Comparison of ENCODE assay signal across 8 cellular contexts in the genomic region with DNA sequence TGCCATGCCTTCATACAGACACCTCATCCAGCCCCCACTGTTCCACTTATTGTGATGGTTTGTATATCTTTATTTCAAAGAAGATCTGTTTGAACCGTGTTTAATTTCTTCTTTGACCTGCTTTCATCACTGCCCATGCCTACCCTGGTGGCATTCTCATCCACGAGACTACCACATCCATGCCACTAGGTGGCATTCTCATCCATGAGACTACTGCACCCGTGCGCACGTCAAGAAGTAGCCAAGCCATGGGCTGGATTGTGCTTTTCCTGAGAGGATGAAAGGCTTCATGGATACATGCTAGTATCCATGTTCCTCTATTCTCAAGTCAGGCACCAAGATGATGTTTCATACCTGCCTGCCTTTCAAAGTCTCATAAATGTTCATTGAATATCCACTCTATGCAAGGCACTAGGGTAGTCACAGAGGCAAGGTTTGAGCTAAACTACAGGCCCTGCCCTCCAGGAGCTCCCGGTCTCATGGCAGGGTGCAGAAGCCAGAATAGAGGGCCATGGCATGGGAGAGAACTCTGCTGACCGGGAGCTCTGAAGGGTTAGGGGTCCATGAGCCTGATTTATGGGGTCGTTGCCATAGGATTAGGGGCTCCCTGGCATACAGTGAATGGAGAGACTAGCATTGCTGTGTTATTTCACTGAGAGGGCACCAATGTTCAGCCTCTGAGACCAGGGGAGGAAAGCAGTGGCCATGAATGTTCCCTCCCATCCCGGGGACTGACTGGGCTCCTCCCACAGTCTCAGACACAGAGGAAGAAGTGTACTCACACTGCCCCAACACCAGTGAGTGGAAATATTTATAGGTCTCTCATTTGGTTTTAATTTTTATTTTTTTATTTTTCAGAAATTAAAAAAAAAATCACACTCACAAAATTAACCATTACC. TPM values are rescaled to one million over a fixed set of nuclear protein-coding genes. Genes with fewer than 3 reads are reported as not detected.
A peak's percentile ranks its signal among the peaks of the same experiment; 100 is the strongest.
DNase-seq lines count a peak whose midpoint lies in the region; ATAC-seq, FAIRE-seq and TF ChIP-seq lines count a peak whose summit lies in the region.

No MANE protein-coding gene starts in this region.

- no peak overlapping the region for H3K4me3 ChIP-seq in BJ (ENCODE audit: low read depth, low read length)
- H3K4me3 ChIP-seq in NT2/D1 (ENCODE audit: insufficient read length, low read depth), result no peak overlapping the region
- no peak overlapping the region for H3K4me3 ChIP-seq in K562

- CTCF ChIA-PET in BJ (lab: Yijun Ruan, JAX), result interaction anchor here (0.5 to 1.4 kb wide), 5 partner anchors 84 to 618 kb away, joined by 3 to 5 read pairs (median 4); no protein-coding TSS in a partner anchor
- CTCF ChIA-PET in K562 (lab: Yijun Ruan, JAX; ENCODE audit: low intra/inter-chr PET ratio), result no interaction called here

- in situ Hi-C loops in GM13976 (cut with MboI; ENCODE audit: low sequenced_read_pairs, unreplicated experiment) (loop anchor here (25.0 kb wide), 2 partner anchors 524 to 724 kb away; a partner anchor contains a TSS), K562 (cut with MboI) (loop anchor here (25.0 kb wide), 1 partner anchor 749 kb away; no protein-coding TSS in a partner anchor)

- H3K9ac ChIP-seq in NT2/D1 (ENCODE audit: insufficient read length, low read depth), result no peak overlapping the region
- no peak overlapping the region for H3K9ac ChIP-seq in K562 (ENCODE audit: insufficient read depth in 1 of 2, low read depth in 2 of 2, low read length in 2 of 2)

- BruUV-seq in K562 (replicated peaks; lab: Mats Ljungman, UMichigan), result no TSS peak

- TF ChIP-seq EP300 in K562 (IDR thresholded peaks at IDR 0.05; ENCODE audit: low read length), result no peak

- FAIRE-seq in K562 (lab: Jason Lieb, UNC), result peak; percentile 60

- no peak for TF ChIP-seq POLR2A in K562 (conservative IDR thresholded peaks at IDR 0.05)

- no peak overlapping the region for H3K4me2 ChIP-seq in K562 (ENCODE audit: insufficient read depth, low read length)

- TF ChIP-seq RAD21 in K562 (CRISPR knock-in tag; conservative IDR thresholded peaks at IDR 0.05 in 1 of 2, IDR thresholded peaks at IDR 0.05 in 1 of 2), result peak in 1 of 2 experiments; percentile 55; a peak in 2 of 4 replicates

- no peaks in the 10 kb centered on the region for H3K9me3 ChIP-seq in NT2/D1 (ENCODE audit: insufficient read depth, low read length)
- H3K9me3 ChIP-seq in K562 (replicated peaks; ENCODE audit: control insufficient read depth, insufficient read depth, low read depth, low read length), result no peaks in the 10 kb centered on the region

- no peak overlapping the region for H3K27ac ChIP-seq in K562 (ENCODE audit: extremely low read depth, low read depth, low read length)

- H3K79me2 ChIP-seq in K562 (ENCODE audit: control insufficient read depth, insufficient read depth, low read length), result no peaks in the 10 kb centered on the region

- POLR2A ChIA-PET in BJ (lab: Charles Lee), result no interaction called here
- POLR2A ChIA-PET in K562 (lab: Yijun Ruan, JAX), result no interaction called here

- H3K36me3 ChIP-seq in BJ (ENCODE audit: control insufficient read depth, insufficient read depth, low read length) (no peaks in the 10 kb centered on the region), NT2/D1 (ENCODE audit: insufficient read depth, insufficient read length, low read length) (no peaks in the 10 kb centered on the region), K562 (ENCODE audit: control insufficient read depth, insufficient read depth, low read length) (peaks cover 12% of the 10 kb centered on the region; the same call in 2 of the 3 replicates)

- no peaks in the 10 kb centered on the region for H3K4me1 ChIP-seq in NT2/D1 (ENCODE audit: insufficient read depth, insufficient read length)
- peaks cover 0 to 3% of the 10 kb centered on the region in 2 experiments; a peak in 2 of 5 replicates for H3K4me1 ChIP-seq in K562 (replicated peaks in 1 of 2; ENCODE audit: control insufficient read depth in 2 of 2, insufficient read depth in 2 of 2, low read length in 2 of 2)

- 56% methylated on average over 8 of the region's 9 CpGs for WGBS in K562 (ENCODE audit: insufficient coverage, low coverage, missing lambda C conversion rate)

- no peaks in the 10 kb centered on the region for H4K20me1 ChIP-seq in K562 (replicated peaks; ENCODE audit: control insufficient read depth, insufficient read depth, low read length)

- no peaks in the 10 kb centered on the region for H3K9me1 ChIP-seq in K562 (ENCODE audit: control insufficient read depth, insufficient read depth, low read length)

- no peaks in the 10 kb centered on the region for H3K27me3 ChIP-seq in BJ (ENCODE audit: control insufficient read depth, insufficient read depth, low read length)
- no peaks in the 10 kb centered on the region for H3K27me3 ChIP-seq in NT2/D1 (ENCODE audit: insufficient read depth, insufficient read length)
- no peaks in the 10 kb centered on the region for H3K27me3 ChIP-seq in K562 (ENCODE audit: control insufficient read depth in 2 of 2, insufficient read depth in 2 of 2, low read length in 2 of 2)

- intact Hi-C loops in K562 (cut with micrococcal nuclease), result no loop called here

- DNase-seq in BJ (ENCODE audit: low read depth) (no peak), GM13976 (ENCODE audit: low spot score) (peak; percentile 21), NT2/D1 (ENCODE audit: low read depth, low spot score) (peak; percentile 8), K562 (ENCODE audit: extremely low read depth in 1 of 4, low spot score in 3 of 4) (peak in 2 of 4 experiments; percentile 14 to 22), iPS-NIHi7 (ENCODE audit: extremely low spot score) (peak; percentile 44)
- peak; percentile 17 to 22 for DNase-seq in stimulated activated CD4-positive, alpha-beta T cell treated with anti-CD3 and anti-CD28 coated beads, Interleukin-2, amount 100 ng/mL, for 24 hours

- ATAC-seq in HG03354 (IDR thresholded peaks at IDR 0.05; ENCODE audit: poor library complexity, severe bottlenecking, unreplicated experiment), result peak; percentile 95
- ATAC-seq in K562, result peak; percentile 81
- ATAC-seq in GM21423 (IDR thresholded peaks at IDR 0.05; ENCODE audit: unreplicated experiment), result no peak

- TF ChIP-seq CTCF in BJ (IDR thresholded peaks at IDR 0.05; ENCODE audit: insufficient read depth, low read depth, low read length) (peak; percentile 63), GM13976 (IDR thresholded peaks at IDR 0.05; ENCODE audit: borderline replicate concordance, control extremely low read depth, extremely low read depth, insufficient read depth, missing control alignments) (peak; percentile 53), K562 (IDR thresholded peaks at IDR 0.05 in 2 of 3, conservative IDR thresholded peaks at IDR 0.05 in 1 of 3; ENCODE audit: insufficient read depth in 2 of 3, low read depth in 1 of 3, low read length in 3 of 3) (peak; percentile 33 to 43 (median 37); a peak in 5 of 6 replicates)

- H2AFZ ChIP-seq in K562 (ENCODE audit: low read depth, low read length), result no peak overlapping the region

RNA-seq across cellular contexts. Expression of a gene that starts 24.8 kb away (rescaled TPM):
- 35.8 and 36.8 TPM in 2 replicates for polyA plus RNA-seq in BJ (2011; rRNA removed)
- polyA minus RNA-seq in BJ (2011; rRNA and poly(A)+ RNA removed), result 11.2 and 16.1 TPM in 2 replicates
- total RNA-seq in K562 (2011; cell fraction: chromatin; rRNA removed; ENCODE audit: low replicate concordance), result 49.7 and 65.0 TPM in 2 replicates
- total RNA-seq in K562 (2011; cell fraction: nucleolus; rRNA removed), result 36.7 and 39.9 TPM in 2 replicates
- total RNA-seq in K562 (2011; cell fraction: nucleoplasm; rRNA removed), result 38.2 and 44.3 TPM in 2 replicates
- 47.0 and 48.8 TPM in 2 replicates for total RNA-seq in K562 (2014; rRNA removed)
- 22.4 and 27.7 TPM in 2 replicates for total RNA-seq in K562 (2014; rRNA removed; fragmentation: Illumina TruSeq; extraction: Trizol)
- 27.6 and 29.1 TPM in 2 replicates for total RNA-seq in K562 (2015; rRNA removed; fragmentation: Illumina TruSeq; extraction: Trizol)
- total RNA-seq in K562 (2021), result 47.7 and 51.5 TPM in 2 replicates
- polyA plus RNA-seq in K562 (2011; rRNA removed), result 50.8 and 61.5 TPM in 2 replicates
- 44.4 and 46.6 TPM in 2 replicates for polyA plus RNA-seq in K562 (2011; cell fraction: cytosol; rRNA removed)
- 76.3 and 80.6 TPM in 2 replicates for polyA plus RNA-seq in K562 (2011; cell fraction: nucleus; rRNA removed)
- 42.9 and 43.6 TPM in 2 replicates for polyA plus RNA-seq in K562 (2012)
- 44.3 and 48.8 TPM in 2 replicates for polyA plus RNA-seq in K562 (2014; fragmentation: Illumina TruSeq; extraction: Trizol)
- polyA plus RNA-seq in K562 (2014; fragmentation: Nextera tagmentation; extraction: Ambion mirVana), result 10 to 100 TPM; 33.7 to 44.1 TPM
- polyA plus RNA-seq in K562 (2014; rRNA removed), result 52.2 and 52.9 TPM in 2 replicates
- polyA minus RNA-seq in K562 (2011; rRNA and poly(A)+ RNA removed), result 22.3 and 26.6 TPM in 2 replicates
- 19.7 and 22.8 TPM in 2 replicates for polyA minus RNA-seq in K562 (2011; cell fraction: cytosol; rRNA and poly(A)+ RNA removed)
- 22.7 and 23.0 TPM in 2 replicates for polyA minus RNA-seq in K562 (2011; cell fraction: nucleus; rRNA and poly(A)+ RNA removed)

RNA-seq across cellular contexts. Expression of a gene that starts 33.7 kb away (rescaled TPM):
- polyA plus RNA-seq in BJ (2011; rRNA removed), result not detected in 2 replicates
- not detected in 2 replicates for polyA minus RNA-seq in BJ (2011; rRNA and poly(A)+ RNA removed)
- total RNA-seq in K562 (2011; cell fraction: chromatin; rRNA removed; ENCODE audit: low replicate concordance), result not detected in 2 replicates
- not detected in 2 replicates for total RNA-seq in K562 (2011; cell fraction: nucleolus; rRNA removed)
- not detected in 2 replicates for total RNA-seq in K562 (2011; cell fraction: nucleoplasm; rRNA removed)
- total RNA-seq in K562 (2014; rRNA removed), result 0.14 TPM in 1 of 2 replicates, not detected in the other
- not detected in 2 replicates for total RNA-seq in K562 (2014; rRNA removed; fragmentation: Illumina TruSeq; extraction: Trizol)
- total RNA-seq in K562 (2015; rRNA removed; fragmentation: Illumina TruSeq; extraction: Trizol), result not detected in 2 replicates
- not detected in 2 replicates for total RNA-seq in K562 (2021)
- polyA plus RNA-seq in K562 (2011; rRNA removed), result not detected in 2 replicates
- not detected in 2 replicates for polyA plus RNA-seq in K562 (2011; cell fraction: cytosol; rRNA removed)
- not detected in 2 replicates for polyA plus RNA-seq in K562 (2011; cell fraction: nucleus; rRNA removed)
- 0.20 TPM in 1 of 2 replicates, not detected in the other for polyA plus RNA-seq in K562 (2012)
- not detected in 2 replicates for polyA plus RNA-seq in K562 (2014; fragmentation: Illumina TruSeq; extraction: Trizol)
- under 1 TPM; 0.10 to 0.24 TPM for polyA plus RNA-seq in K562 (2014; fragmentation: Nextera tagmentation; extraction: Ambion mirVana)
- not detected in 2 replicates for polyA plus RNA-seq in K562 (2014; rRNA removed)
- not detected in 2 replicates for polyA minus RNA-seq in K562 (2011; rRNA and poly(A)+ RNA removed)
- polyA minus RNA-seq in K562 (2011; cell fraction: cytosol; rRNA and poly(A)+ RNA removed), result not detected in 2 replicates
- polyA minus RNA-seq in K562 (2011; cell fraction: nucleus; rRNA and poly(A)+ RNA removed), result not detected in 2 replicates
